1 cellular context compared by ENCODE assay signal in the genomic region with DNA sequence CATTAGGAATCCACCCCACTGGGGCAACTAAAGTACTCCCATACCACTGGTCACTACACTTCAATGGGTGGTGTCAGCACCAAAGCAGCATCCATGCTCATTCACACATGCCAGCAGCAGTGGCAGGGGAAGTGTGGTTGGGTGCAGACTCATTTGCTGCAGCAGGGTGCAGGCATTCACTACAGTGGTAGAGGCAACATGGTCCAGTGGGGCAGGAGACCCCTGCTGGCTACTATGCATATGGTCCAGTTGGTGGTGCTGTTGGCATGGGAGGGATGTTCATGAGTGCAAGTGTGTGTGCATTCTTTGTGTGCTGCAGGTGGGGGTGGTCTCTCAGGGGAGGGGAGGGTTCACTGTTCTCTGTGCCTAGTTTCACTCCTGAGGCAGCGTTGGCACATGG.
TF ChIP-seq lines count a peak whose summit lies in the region.

No MANE protein-coding gene starts in this region.

TF ChIP-seq in H1, 55 proteins besides CTCF, POLR2A, EP300 and RAD21 (continued from another document):
- TF ChIP-seq, protein P1, sequence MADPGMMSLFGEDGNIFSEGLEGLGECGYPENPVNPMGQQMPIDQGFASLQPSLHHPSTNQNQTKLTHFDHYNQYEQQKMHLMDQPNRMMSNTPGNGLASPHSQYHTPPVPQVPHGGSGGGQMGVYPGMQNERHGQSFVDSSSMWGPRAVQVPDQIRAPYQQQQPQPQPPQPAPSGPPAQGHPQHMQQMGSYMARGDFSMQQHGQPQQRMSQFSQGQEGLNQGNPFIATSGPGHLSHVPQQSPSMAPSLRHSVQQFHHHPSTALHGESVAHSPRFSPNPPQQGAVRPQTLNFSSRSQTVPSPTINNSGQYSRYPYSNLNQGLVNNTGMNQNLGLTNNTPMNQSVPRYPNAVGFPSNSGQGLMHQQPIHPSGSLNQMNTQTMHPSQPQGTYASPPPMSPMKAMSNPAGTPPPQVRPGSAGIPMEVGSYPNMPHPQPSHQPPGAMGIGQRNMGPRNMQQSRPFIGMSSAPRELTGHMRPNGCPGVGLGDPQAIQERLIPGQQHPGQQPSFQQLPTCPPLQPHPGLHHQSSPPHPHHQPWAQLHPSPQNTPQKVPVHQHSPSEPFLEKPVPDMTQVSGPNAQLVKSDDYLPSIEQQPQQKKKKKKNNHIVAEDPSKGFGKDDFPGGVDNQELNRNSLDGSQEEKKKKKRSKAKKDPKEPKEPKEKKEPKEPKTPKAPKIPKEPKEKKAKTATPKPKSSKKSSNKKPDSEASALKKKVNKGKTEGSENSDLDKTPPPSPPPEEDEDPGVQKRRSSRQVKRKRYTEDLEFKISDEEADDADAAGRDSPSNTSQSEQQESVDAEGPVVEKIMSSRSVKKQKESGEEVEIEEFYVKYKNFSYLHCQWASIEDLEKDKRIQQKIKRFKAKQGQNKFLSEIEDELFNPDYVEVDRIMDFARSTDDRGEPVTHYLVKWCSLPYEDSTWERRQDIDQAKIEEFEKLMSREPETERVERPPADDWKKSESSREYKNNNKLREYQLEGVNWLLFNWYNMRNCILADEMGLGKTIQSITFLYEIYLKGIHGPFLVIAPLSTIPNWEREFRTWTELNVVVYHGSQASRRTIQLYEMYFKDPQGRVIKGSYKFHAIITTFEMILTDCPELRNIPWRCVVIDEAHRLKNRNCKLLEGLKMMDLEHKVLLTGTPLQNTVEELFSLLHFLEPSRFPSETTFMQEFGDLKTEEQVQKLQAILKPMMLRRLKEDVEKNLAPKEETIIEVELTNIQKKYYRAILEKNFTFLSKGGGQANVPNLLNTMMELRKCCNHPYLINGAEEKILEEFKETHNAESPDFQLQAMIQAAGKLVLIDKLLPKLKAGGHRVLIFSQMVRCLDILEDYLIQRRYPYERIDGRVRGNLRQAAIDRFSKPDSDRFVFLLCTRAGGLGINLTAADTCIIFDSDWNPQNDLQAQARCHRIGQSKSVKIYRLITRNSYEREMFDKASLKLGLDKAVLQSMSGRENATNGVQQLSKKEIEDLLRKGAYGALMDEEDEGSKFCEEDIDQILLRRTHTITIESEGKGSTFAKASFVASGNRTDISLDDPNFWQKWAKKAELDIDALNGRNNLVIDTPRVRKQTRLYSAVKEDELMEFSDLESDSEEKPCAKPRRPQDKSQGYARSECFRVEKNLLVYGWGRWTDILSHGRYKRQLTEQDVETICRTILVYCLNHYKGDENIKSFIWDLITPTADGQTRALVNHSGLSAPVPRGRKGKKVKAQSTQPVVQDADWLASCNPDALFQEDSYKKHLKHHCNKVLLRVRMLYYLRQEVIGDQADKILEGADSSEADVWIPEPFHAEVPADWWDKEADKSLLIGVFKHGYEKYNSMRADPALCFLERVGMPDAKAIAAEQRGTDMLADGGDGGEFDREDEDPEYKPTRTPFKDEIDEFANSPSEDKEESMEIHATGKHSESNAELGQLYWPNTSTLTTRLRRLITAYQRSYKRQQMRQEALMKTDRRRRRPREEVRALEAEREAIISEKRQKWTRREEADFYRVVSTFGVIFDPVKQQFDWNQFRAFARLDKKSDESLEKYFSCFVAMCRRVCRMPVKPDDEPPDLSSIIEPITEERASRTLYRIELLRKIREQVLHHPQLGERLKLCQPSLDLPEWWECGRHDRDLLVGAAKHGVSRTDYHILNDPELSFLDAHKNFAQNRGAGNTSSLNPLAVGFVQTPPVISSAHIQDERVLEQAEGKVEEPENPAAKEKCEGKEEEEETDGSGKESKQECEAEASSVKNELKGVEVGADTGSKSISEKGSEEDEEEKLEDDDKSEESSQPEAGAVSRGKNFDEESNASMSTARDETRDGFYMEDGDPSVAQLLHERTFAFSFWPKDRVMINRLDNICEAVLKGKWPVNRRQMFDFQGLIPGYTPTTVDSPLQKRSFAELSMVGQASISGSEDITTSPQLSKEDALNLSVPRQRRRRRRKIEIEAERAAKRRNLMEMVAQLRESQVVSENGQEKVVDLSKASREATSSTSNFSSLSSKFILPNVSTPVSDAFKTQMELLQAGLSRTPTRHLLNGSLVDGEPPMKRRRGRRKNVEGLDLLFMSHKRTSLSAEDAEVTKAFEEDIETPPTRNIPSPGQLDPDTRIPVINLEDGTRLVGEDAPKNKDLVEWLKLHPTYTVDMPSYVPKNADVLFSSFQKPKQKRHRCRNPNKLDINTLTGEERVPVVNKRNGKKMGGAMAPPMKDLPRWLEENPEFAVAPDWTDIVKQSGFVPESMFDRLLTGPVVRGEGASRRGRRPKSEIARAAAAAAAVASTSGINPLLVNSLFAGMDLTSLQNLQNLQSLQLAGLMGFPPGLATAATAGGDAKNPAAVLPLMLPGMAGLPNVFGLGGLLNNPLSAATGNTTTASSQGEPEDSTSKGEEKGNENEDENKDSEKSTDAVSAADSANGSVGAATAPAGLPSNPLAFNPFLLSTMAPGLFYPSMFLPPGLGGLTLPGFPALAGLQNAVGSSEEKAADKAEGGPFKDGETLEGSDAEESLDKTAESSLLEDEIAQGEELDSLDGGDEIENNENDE (IDR thresholded peaks at IDR 0.05; ENCODE audit: insufficient replicate concordance, low read length): no peak
- TF ChIP-seq GTF2F1 (IDR thresholded peaks at IDR 0.05; ENCODE audit: borderline replicate concordance, low read depth, low read length): no peak
- no peak for TF ChIP-seq JUN (IDR thresholded peaks at IDR 0.05; ENCODE audit: low read depth, low read length)
- no peak for TF ChIP-seq PHF8 (conservative IDR thresholded peaks at IDR 0.05; ENCODE audit: low read depth, low read length)
- TF ChIP-seq RNF2 (IDR thresholded peaks at IDR 0.05; ENCODE audit: borderline replicate concordance, low read depth, low read length, missing control alignments, poor library complexity, severe bottlenecking): no peak
- TF ChIP-seq CBX8 (IDR thresholded peaks at IDR 0.05; ENCODE audit: borderline replicate concordance, low read depth, low read length): no peak
- TF ChIP-seq, protein P2, sequence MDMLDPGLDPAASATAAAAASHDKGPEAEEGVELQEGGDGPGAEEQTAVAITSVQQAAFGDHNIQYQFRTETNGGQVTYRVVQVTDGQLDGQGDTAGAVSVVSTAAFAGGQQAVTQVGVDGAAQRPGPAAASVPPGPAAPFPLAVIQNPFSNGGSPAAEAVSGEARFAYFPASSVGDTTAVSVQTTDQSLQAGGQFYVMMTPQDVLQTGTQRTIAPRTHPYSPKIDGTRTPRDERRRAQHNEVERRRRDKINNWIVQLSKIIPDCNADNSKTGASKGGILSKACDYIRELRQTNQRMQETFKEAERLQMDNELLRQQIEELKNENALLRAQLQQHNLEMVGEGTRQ (IDR thresholded peaks at IDR 0.05; ENCODE audit: low read length): no peak
- no peak for TF ChIP-seq GABPA (IDR thresholded peaks at IDR 0.05; ENCODE audit: borderline replicate concordance, insufficient read depth, low read length)
TF ChIP-seq in H1: peak in this region for 0.
